In genomic region chr2:194557993-194558392, GRCh38 we compare ENCODE assay signal across 2 cellular contexts.
TF ChIP-seq lines count a peak whose summit lies in the region.

No MANE protein-coding gene starts in this region.

TF ChIP-seq in HepG2, 621 proteins besides CTCF, POLR2A, EP300 and RAD21 (continued from another document):
- peak; percentile 87 for TF ChIP-seq ZBTB40 (IDR thresholded peaks at IDR 0.05)
- TF ChIP-seq ZBTB40 (CRISPR knock-in tag; IDR thresholded peaks at IDR 0.05): no peak

TF ChIP-seq in WTC11, 78 proteins besides CTCF, POLR2A, EP300 and RAD21 (continued from another document):
- TF ChIP-seq, protein P1, sequence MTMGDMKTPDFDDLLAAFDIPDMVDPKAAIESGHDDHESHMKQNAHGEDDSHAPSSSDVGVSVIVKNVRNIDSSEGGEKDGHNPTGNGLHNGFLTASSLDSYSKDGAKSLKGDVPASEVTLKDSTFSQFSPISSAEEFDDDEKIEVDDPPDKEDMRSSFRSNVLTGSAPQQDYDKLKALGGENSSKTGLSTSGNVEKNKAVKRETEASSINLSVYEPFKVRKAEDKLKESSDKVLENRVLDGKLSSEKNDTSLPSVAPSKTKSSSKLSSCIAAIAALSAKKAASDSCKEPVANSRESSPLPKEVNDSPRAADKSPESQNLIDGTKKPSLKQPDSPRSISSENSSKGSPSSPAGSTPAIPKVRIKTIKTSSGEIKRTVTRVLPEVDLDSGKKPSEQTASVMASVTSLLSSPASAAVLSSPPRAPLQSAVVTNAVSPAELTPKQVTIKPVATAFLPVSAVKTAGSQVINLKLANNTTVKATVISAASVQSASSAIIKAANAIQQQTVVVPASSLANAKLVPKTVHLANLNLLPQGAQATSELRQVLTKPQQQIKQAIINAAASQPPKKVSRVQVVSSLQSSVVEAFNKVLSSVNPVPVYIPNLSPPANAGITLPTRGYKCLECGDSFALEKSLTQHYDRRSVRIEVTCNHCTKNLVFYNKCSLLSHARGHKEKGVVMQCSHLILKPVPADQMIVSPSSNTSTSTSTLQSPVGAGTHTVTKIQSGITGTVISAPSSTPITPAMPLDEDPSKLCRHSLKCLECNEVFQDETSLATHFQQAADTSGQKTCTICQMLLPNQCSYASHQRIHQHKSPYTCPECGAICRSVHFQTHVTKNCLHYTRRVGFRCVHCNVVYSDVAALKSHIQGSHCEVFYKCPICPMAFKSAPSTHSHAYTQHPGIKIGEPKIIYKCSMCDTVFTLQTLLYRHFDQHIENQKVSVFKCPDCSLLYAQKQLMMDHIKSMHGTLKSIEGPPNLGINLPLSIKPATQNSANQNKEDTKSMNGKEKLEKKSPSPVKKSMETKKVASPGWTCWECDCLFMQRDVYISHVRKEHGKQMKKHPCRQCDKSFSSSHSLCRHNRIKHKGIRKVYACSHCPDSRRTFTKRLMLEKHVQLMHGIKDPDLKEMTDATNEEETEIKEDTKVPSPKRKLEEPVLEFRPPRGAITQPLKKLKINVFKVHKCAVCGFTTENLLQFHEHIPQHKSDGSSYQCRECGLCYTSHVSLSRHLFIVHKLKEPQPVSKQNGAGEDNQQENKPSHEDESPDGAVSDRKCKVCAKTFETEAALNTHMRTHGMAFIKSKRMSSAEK (CRISPR knock-in tag; IDR thresholded peaks at IDR 0.05; ENCODE audit: borderline replicate concordance): no peak
